In the genomic region with DNA sequence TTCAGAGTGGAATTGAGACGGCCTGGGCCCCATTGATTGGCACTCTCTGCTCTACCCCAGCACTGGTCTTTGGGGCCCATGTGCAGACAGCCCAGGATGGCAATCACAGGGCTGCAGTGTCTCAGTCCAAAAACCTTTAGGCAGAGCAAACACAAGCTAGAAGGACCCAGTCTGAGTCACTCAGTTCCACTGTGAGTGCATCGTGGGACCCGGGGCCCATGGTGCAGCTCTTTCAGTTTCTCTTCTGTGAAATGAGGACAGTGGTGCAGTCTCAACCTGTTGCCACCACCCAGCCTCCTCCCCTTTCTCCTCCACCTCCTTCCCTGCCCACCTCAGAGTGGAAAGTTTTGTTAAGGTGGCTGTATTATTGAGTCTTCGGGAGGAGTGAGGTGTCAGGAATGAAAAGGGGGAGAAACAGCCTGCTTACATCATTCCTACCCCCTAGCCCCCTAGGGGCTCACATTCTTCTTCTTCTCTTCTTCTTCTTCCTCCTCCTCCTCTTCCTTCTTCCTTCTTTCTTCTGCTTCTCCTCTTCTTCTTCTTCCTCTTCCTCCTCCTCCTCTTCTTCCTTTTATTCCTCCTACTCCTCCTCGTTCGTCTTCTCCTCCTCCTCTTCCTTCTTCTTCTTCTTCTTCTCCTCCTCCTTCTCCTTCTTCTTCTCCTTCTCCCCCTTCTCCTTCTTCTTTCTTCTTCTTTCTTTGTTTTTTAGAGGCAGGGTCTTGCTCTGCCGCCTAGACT, we compare ENCODE assay signal across 8 cellular contexts. TPM values are rescaled to one million over a fixed set of nuclear protein-coding genes. Genes with fewer than 3 reads are reported as not detected.
DNase-seq lines count a peak whose midpoint lies in the region; ATAC-seq, FAIRE-seq and TF ChIP-seq lines count a peak whose summit lies in the region.

No MANE protein-coding gene starts in this region.

- FAIRE-seq in GM18507 (lab: Jason Lieb, UNC), result peak; percentile 91

- ATAC-seq in HG02852 (IDR thresholded peaks at IDR 0.05; ENCODE audit: unreplicated experiment), result peak; percentile 91
- peak; percentile 82 to 88 for ATAC-seq in naive thymus-derived CD8-positive, alpha-beta T cell
- ATAC-seq in body of pancreas, result no peak

- H3K4me3 Mint-ChIP-seq in naive thymus-derived CD8-positive, alpha-beta T cell, result peak overlapping the region; percentile 57 to 90 (median 78)

- DNase-seq in GM18507 (ENCODE audit: extremely low spot score, insufficient read length, low read depth), result no peak
- DNase-seq in activated CD4-positive, alpha-beta T cell treated with anti-CD3 and anti-CD28 coated beads for 24 hours (ENCODE audit: low read depth in 2 of 2), result peak; percentile 71 to 77
- DNase-seq in naive thymus-derived CD8-positive, alpha-beta T cell, result peak; percentile 27 to 78 (median 46)
- DNase-seq in AML-193 (lab: John Stamatoyannopoulos, UW), result no peak
- DNase-seq in body of pancreas, result no peak
- DNase-seq in NCI-H1092 treated with DMSO at 0.1 percent for 48 hours (lab: John Stamatoyannopoulos, UW), result no peak
- DNase-seq in islet precursor cell, result no peak

- H3K4me1 ChIP-seq in body of pancreas, result peaks cover 3% of the 10 kb centered on the region

- no peaks in the 10 kb centered on the region for H3K9me3 ChIP-seq in body of pancreas

- TF ChIP-seq POLR2A in body of pancreas (IDR thresholded peaks at IDR 0.05), result no peak

- H3K27ac Mint-ChIP-seq in naive thymus-derived CD8-positive, alpha-beta T cell, result peak overlapping the region; percentile 85 to 97 (median 95)

- no peaks in the 10 kb centered on the region for H3K27me3 ChIP-seq in body of pancreas

- H3K27ac ChIP-seq in body of pancreas, result no peak overlapping the region

- no peaks in the 10 kb centered on the region for H3K36me3 Mint-ChIP-seq in naive thymus-derived CD8-positive, alpha-beta T cell

- H3K4me3 ChIP-seq in body of pancreas, result no peak overlapping the region

- H3K4me1 Mint-ChIP-seq in naive thymus-derived CD8-positive, alpha-beta T cell, result peaks cover 37 to 67% (median 57%) of the 10 kb centered on the region in 4 donors

- no peak for TF ChIP-seq CTCF in body of pancreas (IDR thresholded peaks at IDR 0.05)

- intact Hi-C loops in body of pancreas (cut with DNase I), result no loop called here

- H3K36me3 ChIP-seq in body of pancreas (replicated peaks in 1 of 2; ENCODE audit: insufficient read depth in 1 of 2, low read depth in 2 of 2), result no peaks in the 10 kb centered on the region

- H3K27me3 Mint-ChIP-seq in naive thymus-derived CD8-positive, alpha-beta T cell, result no peaks in the 10 kb centered on the region

- WGBS in body of pancreas, 2 donors, result 73 to 79% methylated on average over 7 of the region's 7 CpGs

- POLR2A ChIA-PET in naive thymus-derived CD8-positive, alpha-beta T cell (lab: Charles Lee), result interaction anchor here (0.7 to 2.1 kb wide), 4 partner anchors 11 to 192 kb away, joined by 3 to 7 read pairs (median 4); no protein-coding TSS in a partner anchor

- no peaks in the 10 kb centered on the region for H3K9me3 Mint-ChIP-seq in naive thymus-derived CD8-positive, alpha-beta T cell

RNA-seq across cellular contexts. Expression of a gene that starts 19.5 kb away (rescaled TPM):
- 100 to 1,000 TPM; 104 to 109 TPM for total RNA-seq in naive thymus-derived CD8-positive, alpha-beta T cell
- polyA plus RNA-seq in naive thymus-derived CD8-positive, alpha-beta T cell, result 10 to 100 TPM; 10.8 to 40.2 (median 18.9) TPM
- 1 to 10 TPM; 2.0 to 3.4 TPM for total RNA-seq in body of pancreas

Comparison
In these comparisons a context has a peak if more than half of its experiments do, and no peak if none do; other contexts are left out.
1. DNase-seq: peak in activated CD4-positive, alpha-beta T cell treated with anti-CD3 and anti-CD28 coated beads for 24 hours (2 of 2) and naive thymus-derived CD8-positive, alpha-beta T cell (10 of 10); none in GM18507 (single experiment), AML-193 (0 of 2), body of pancreas (0 of 4), NCI-H1092 treated with DMSO at 0.1 percent for 48 hours (single experiment) and islet precursor cell (single experiment).
2. RNA of a gene that starts 19.5 kb away (total RNA-seq): 104 to 109 TPM in naive thymus-derived CD8-positive, alpha-beta T cell; 2.0 to 3.4 TPM in body of pancreas; every median in the first group is over 10 times any median in the second.